In the genomic region with DNA sequence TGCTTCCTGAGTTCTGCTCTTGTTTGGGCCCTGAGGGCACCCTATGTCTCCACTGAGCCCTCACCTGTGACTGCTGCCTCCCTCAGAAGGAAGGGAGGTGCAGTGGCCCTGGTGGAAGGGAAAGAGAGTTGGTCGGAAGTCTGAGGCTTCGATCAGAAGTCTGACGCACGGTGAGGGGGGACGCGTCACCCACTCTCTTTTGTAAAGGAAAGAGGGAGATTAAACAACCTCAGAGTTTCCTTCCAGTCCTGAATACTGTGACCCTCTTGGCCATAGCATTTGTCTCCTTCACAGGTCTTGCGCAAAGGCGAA, we compare ENCODE assay signal across 9 cellular contexts. TPM values are rescaled to one million over a fixed set of nuclear protein-coding genes. Genes with fewer than 3 reads are reported as not detected.
DNase-seq lines count a peak whose midpoint lies in the region; ATAC-seq and TF ChIP-seq lines count a peak whose summit lies in the region.
"Had no signal": no experiment of that assay in that cellular context is flagged by ENCODE, and none has a peak within 500 bp of the region (broad histone marks: within the 10 kb centered on the region; RNA-seq: fewer than 3 reads in every experiment).

No MANE protein-coding gene starts in this region.

- H3K4me3 ChIP-seq in suprapubic skin: no peak overlapping the region
- H3K4me3 ChIP-seq in BE2C (ENCODE audit: low read depth, low read length): no peak overlapping the region
- H3K4me3 ChIP-seq: K562 had no signal

- H3K4me1 Mint-ChIP-seq in activated naive CD8-positive, alpha-beta T cell (ENCODE audit: low read depth): peaks cover 38% of the 10 kb centered on the region
- H3K4me1 Mint-ChIP-seq in natural killer cell treated with Interleukin-12 subunit alpha and Interleukin-12 subunit beta and Interleukin-15 and Interleukin-18, amount 100 ng/mL, for 72 hours (ENCODE audit: low read depth in 2 of 2): peaks cover 0 to 4% of the 10 kb centered on the region in 2 donors

- peaks cover 6% of the 10 kb centered on the region for H3K36me3 Mint-ChIP-seq in activated naive CD8-positive, alpha-beta T cell
- no peaks in the 10 kb centered on the region for H3K36me3 Mint-ChIP-seq in natural killer cell treated with Interleukin-12 subunit alpha and Interleukin-12 subunit beta and Interleukin-15 and Interleukin-18, amount 100 ng/mL, for 72 hours

- no peaks in the 10 kb centered on the region for H3K9me3 Mint-ChIP-seq in activated naive CD8-positive, alpha-beta T cell (ENCODE audit: low read depth)
- no peaks in the 10 kb centered on the region for H3K9me3 Mint-ChIP-seq in natural killer cell treated with Interleukin-12 subunit alpha and Interleukin-12 subunit beta and Interleukin-15 and Interleukin-18, amount 100 ng/mL, for 72 hours

- H3K4me1 ChIP-seq in suprapubic skin (peaks cover 44% of the 10 kb centered on the region), BE2C (peaks cover 10% of the 10 kb centered on the region)

- no peaks in the 10 kb centered on the region for H3K27me3 Mint-ChIP-seq in activated naive CD8-positive, alpha-beta T cell
- no peaks in the 10 kb centered on the region for H3K27me3 Mint-ChIP-seq in natural killer cell treated with Interleukin-12 subunit alpha and Interleukin-12 subunit beta and Interleukin-15 and Interleukin-18, amount 100 ng/mL, for 72 hours

- TF ChIP-seq EP300 in suprapubic skin (IDR thresholded peaks at IDR 0.05): no peak

- H3K27ac Mint-ChIP-seq in activated naive CD8-positive, alpha-beta T cell: peak overlapping the region; percentile 84
- no peak overlapping the region for H3K27ac Mint-ChIP-seq in natural killer cell treated with Interleukin-12 subunit alpha and Interleukin-12 subunit beta and Interleukin-15 and Interleukin-18, amount 100 ng/mL, for 72 hours

- ATAC-seq in natural killer cell treated with Interleukin-12 subunit alpha and Interleukin-12 subunit beta and Interleukin-15 and Interleukin-18, amount 100 ng/mL, for 72 hours: peak; percentile 14 to 34
- ATAC-seq: K562 had no signal

- peak overlapping the region; percentile 62 for H3K27ac ChIP-seq in suprapubic skin

- H3K4me3 Mint-ChIP-seq in activated naive CD8-positive, alpha-beta T cell: peak overlapping the region; percentile 69
- H3K4me3 Mint-ChIP-seq in natural killer cell treated with Interleukin-12 subunit alpha and Interleukin-12 subunit beta and Interleukin-15 and Interleukin-18, amount 100 ng/mL, for 72 hours: no peak overlapping the region

- no peaks in the 10 kb centered on the region for H3K27me3 ChIP-seq in suprapubic skin
- no peaks in the 10 kb centered on the region for H3K27me3 ChIP-seq in BE2C

- H3K9me3 ChIP-seq in suprapubic skin (no peaks in the 10 kb centered on the region), BE2C (no peaks in the 10 kb centered on the region)

- WGBS in suprapubic skin: 82% methylated on average over 8 of the region's 8 CpGs

- peak; percentile 44 to 51 for DNase-seq in activated CD4-positive, alpha-beta T cell treated with anti-CD3 and anti-CD28 coated beads for 4 hours
- DNase-seq in natural killer cell treated with Interleukin-12 subunit alpha and Interleukin-12 subunit beta and Interleukin-15 and Interleukin-18, amount 100 ng/mL, for 72 hours (ENCODE audit: low spot score): no peak
- DNase-seq in suprapubic skin (ENCODE audit: low spot score in 2 of 2): no peak
- DNase-seq in cerebellar cortex (ENCODE audit: low spot score): no peak
- no peak for DNase-seq in BE2C
- no peak for DNase-seq in SK-N-DZ (ENCODE audit: low spot score)
- DNase-seq: GOT3 had no signal

- peaks cover 32% of the 10 kb centered on the region for H3K36me3 ChIP-seq in suprapubic skin
- H3K36me3 ChIP-seq in BE2C: no peaks in the 10 kb centered on the region; the same call in 1 of the 2 replicates

- no peak for TF ChIP-seq POLR2A in suprapubic skin (IDR thresholded peaks at IDR 0.05)

- TF ChIP-seq CTCF in suprapubic skin (IDR thresholded peaks at IDR 0.05) (no peak), BE2C (IDR thresholded peaks at IDR 0.05; ENCODE audit: low read depth, low read length) (no peak)

RNA-seq across cellular contexts. Expression of gene TRIM8, which starts 31.4 kb away (rescaled TPM):
- total RNA-seq in natural killer cell treated with Interleukin-12 subunit alpha and Interleukin-12 subunit beta and Interleukin-15 and Interleukin-18, amount 100 ng/mL, for 72 hours: 10 to 100 TPM; 50.2 to 78.5 TPM
- total RNA-seq in suprapubic skin: 100 to 1,000 TPM in 2 of 4 donors, 10 to 100 TPM in 2; 73.1 to 113 (median 96.1) TPM
- polyA plus RNA-seq in BE2C (2012; ENCODE audit: insufficient read depth, insufficient read length, low read depth): 148 TPM
- polyA plus RNA-seq in SK-N-DZ (2014; cell fraction: cytosol; rRNA removed): 32.2 and 35.3 TPM in 2 replicates
- polyA plus RNA-seq in SK-N-DZ (2014; cell fraction: nucleus; rRNA removed): 24.5 and 41.7 TPM in 2 replicates

Comparison
In these comparisons a context has a peak if more than half of its experiments do, and no peak if none do; other contexts are left out.
1. DNase-seq: peak in activated CD4-positive, alpha-beta T cell treated with anti-CD3 and anti-CD28 coated beads for 4 hours (2 of 2); none in natural killer cell treated with Interleukin-12 subunit alpha and Interleukin-12 subunit beta and Interleukin-15 and Interleukin-18, amount 100 ng/mL, for 72 hours (single experiment), suprapubic skin (0 of 2), cerebellar cortex (single experiment), BE2C (single experiment) and SK-N-DZ (single experiment).